1 cellular context compared by ENCODE assay signal in the genomic region with DNA sequence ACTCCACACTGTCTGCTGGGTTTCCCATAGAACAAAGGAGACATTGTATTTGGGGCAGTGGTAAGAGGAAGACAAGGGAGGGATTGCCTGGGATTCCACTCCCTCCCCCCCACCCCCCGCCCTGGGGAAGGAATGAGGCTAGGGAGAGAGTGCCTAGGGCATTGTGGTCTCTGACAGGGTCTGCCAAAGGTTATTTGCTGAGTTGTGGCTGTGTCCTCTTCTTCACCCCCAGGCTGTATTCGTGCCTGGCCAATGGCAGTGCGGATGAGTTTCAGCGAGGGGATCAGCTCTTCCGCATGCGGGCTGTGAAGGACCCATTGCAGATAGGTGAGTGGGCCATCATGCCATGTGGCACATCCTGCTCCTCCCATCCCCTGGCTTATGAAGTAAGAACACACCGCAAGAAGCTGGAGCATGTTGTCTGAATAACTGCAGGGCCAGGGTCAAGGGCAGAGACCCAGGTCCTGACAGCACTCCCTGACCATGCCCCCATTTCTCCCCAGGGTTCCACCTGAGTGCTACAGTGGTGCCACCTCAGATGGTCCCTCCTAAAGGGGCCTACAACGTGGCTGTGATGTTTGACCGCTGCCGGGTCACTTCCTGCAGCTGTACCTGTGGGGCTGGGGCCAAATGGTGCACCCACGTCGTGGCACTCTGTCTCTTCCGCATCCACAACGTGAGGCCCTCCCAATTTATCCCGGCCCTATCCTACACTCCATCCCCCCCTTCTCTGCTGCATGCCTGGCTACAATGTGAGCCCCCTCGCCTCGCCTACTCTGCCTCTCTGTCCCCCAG.
A peak's percentile ranks its signal among the peaks of the same experiment; 100 is the strongest.
TF ChIP-seq lines count a peak whose summit lies in the region.

No MANE protein-coding gene starts in this region.

TF ChIP-seq in K562, 482 proteins besides CTCF, POLR2A, EP300 and RAD21:
- TF ChIP-seq POLR2G (IDR thresholded peaks at IDR 0.05; ENCODE audit: low read depth, low read length) (0 out of 2 replicates have a peak, but pooled peaks have one; percentile 21), TGIF2 (CRISPR knock-in tag; IDR thresholded peaks at IDR 0.05) (no peak)
- TF ChIP-seq, protein P1, sequence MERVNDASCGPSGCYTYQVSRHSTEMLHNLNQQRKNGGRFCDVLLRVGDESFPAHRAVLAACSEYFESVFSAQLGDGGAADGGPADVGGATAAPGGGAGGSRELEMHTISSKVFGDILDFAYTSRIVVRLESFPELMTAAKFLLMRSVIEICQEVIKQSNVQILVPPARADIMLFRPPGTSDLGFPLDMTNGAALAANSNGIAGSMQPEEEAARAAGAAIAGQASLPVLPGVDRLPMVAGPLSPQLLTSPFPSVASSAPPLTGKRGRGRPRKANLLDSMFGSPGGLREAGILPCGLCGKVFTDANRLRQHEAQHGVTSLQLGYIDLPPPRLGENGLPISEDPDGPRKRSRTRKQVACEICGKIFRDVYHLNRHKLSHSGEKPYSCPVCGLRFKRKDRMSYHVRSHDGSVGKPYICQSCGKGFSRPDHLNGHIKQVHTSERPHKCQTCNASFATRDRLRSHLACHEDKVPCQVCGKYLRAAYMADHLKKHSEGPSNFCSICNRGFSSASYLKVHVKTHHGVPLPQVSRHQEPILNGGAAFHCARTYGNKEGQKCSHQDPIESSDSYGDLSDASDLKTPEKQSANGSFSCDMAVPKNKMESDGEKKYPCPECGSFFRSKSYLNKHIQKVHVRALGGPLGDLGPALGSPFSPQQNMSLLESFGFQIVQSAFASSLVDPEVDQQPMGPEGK (CRISPR knock-in tag; IDR thresholded peaks at IDR 0.05; ENCODE audit: borderline replicate concordance): no peak
TF ChIP-seq in K562: peak in this region for 1.
